In the genomic region with DNA sequence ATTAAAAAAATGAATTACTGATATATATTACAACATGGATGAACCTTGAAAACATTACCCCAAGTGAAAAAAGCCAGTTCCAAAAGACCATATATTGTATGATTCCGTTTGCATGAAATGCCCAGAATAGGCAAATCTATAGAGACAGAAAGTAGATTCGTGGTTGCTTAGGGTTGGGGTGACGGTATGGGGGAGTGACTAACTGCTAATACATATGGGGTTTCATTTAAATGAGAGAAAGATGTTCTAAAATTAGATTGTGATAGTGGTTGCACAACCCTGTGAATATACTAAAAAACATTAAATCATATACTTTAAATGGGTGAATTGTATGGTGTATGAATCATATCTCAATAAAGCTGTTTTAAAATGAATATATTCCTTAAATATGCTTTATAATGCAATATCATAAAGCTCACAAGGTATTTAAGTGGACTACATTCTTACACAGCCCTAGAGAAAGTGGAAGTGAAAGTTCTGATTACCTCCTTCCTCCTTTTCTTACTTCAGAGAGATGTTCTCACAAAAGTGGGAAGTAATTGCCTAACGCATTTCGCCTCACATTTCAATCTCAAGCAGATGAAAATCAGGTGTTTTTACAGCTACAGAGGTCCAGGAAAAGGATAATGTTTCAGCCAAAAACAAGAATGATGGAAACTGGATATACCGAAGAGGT, we compare ENCODE assay signal across 10 cellular contexts.
DNase-seq lines count a peak whose midpoint lies in the region; ATAC-seq lines count a peak whose summit lies in the region.
"Had no signal": no experiment of that assay in that cellular context is flagged by ENCODE, and none has a peak within 500 bp of the region (broad histone marks: within the 10 kb centered on the region; RNA-seq: fewer than 3 reads in every experiment).

No MANE protein-coding gene starts in this region.

- ATAC-seq in GM18520 (IDR thresholded peaks at IDR 0.05; ENCODE audit: unreplicated experiment) = peak; percentile 63
- ATAC-seq in GM21717 (IDR thresholded peaks at IDR 0.05; ENCODE audit: unreplicated experiment) = peak; percentile 86
- peak; percentile 89 for ATAC-seq in HG03460 (IDR thresholded peaks at IDR 0.05; ENCODE audit: unreplicated experiment)

- DNase-seq in germinal center (ENCODE audit: low spot score) (peak; percentile 67), mesenteric fat pad (ENCODE audit: low spot score) (no peak), hepatic stellate cell (ENCODE audit: low spot score) (no peak), NCI-H510A (lab: John Stamatoyannopoulos, UW) (no peak), D341Med (ENCODE audit: low spot score) (no peak)
- DNase-seq: cortex of kidney; NK-92 treated with Interleukin-12 subunit alpha and Interleukin-12 subunit beta, amount 100 ng/mL, for 24 hours had no signal
